1 cellular context compared by ENCODE assay signal in the genomic region with DNA sequence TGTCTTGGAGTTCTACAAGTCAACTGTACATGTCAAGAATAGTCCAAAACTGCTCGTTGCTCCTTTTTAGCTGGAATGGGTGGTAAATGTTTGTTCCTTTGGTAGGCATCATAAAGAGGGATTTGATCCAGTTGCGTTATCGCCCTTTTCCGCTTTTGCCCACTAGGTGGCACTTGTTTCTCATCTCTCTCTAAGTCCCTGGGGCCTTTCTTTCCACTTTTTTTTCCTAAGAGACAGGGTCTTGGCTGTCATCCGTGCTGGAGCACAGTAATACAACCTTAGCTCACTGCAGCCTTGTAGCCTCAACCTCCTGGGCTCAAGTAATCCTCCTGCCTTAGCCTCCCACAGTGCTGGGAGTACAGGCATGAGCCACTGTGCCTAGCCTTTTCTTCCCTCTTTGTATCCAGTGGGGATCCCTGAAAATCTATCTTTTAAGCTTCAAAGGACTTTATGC.
TF ChIP-seq lines count a peak whose summit lies in the region.

No MANE protein-coding gene starts in this region.

TF ChIP-seq in SK-N-SH treated with all-trans-retinoic acid at 6 μM for 48 hours, 23 proteins besides CTCF, POLR2A, EP300 and RAD21 (continued from another document):
- TF ChIP-seq, protein P1, sequence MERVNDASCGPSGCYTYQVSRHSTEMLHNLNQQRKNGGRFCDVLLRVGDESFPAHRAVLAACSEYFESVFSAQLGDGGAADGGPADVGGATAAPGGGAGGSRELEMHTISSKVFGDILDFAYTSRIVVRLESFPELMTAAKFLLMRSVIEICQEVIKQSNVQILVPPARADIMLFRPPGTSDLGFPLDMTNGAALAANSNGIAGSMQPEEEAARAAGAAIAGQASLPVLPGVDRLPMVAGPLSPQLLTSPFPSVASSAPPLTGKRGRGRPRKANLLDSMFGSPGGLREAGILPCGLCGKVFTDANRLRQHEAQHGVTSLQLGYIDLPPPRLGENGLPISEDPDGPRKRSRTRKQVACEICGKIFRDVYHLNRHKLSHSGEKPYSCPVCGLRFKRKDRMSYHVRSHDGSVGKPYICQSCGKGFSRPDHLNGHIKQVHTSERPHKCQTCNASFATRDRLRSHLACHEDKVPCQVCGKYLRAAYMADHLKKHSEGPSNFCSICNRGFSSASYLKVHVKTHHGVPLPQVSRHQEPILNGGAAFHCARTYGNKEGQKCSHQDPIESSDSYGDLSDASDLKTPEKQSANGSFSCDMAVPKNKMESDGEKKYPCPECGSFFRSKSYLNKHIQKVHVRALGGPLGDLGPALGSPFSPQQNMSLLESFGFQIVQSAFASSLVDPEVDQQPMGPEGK (CRISPR knock-in tag; IDR thresholded peaks at IDR 0.05; ENCODE audit: borderline replicate concordance), result no peak
